8 cellular contexts compared by ENCODE assay signal in genomic region chr2:64654993-64655666, GRCh38. TPM values are rescaled to one million over a fixed set of nuclear protein-coding genes. Genes with fewer than 3 reads are reported as not detected.
A peak's percentile ranks its signal among the peaks of the same experiment; 100 is the strongest.
DNase-seq lines count a peak whose midpoint lies in the region; FAIRE-seq and TF ChIP-seq lines count a peak whose summit lies in the region.

No MANE protein-coding gene starts in this region.

- H2AFZ ChIP-seq in H1 (ENCODE audit: low read length) (no peak overlapping the region), parathyroid adenoma (peak overlapping the region; percentile 95)

- H4K8ac ChIP-seq in H1 (ENCODE audit: extremely low read depth, insufficient read depth, low read length) = no peak overlapping the region

- H2BK20ac ChIP-seq in H1 (ENCODE audit: low read length) = no peak overlapping the region

- WGBS in H1 (ENCODE audit: extremely low coverage in 1 of 2, insufficient coverage in 1 of 2, insufficient read length in 1 of 2, insufficient replicate concordance in 2 of 2, low coverage in 1 of 2, low lambda C conversion rate in 2 of 2, missing lambda C conversion rate in 1 of 2), 2 experiments = 68% methylated on average over 7 of the region's 7 CpGs; no CpG with 5 or more reads in 1 of the 2 experiments

- H4K20me1 ChIP-seq in H1 (replicated peaks in 1 of 2; ENCODE audit: control insufficient read depth in 1 of 2, insufficient read depth in 2 of 2, low read length in 2 of 2) = peaks cover 8 to 9% of the 10 kb centered on the region in 2 experiments

- no peak overlapping the region for H4K91ac ChIP-seq in H1 (replicated peaks; ENCODE audit: insufficient read length, low read length)

- POLR2A ChIA-PET in H1 (lab: Charles Lee; ENCODE audit: partially characterized antibody) = interaction anchor here (0.7 to 4.3 kb wide), 8 partner anchors 9 to 501 kb away, joined by 3 to 36 read pairs (median 6); no protein-coding TSS in a partner anchor

- no peak overlapping the region for H3K18ac ChIP-seq in H1 (ENCODE audit: extremely low read depth, low read length)

- H3K4me3 ChIP-seq in AG10803 (ENCODE audit: low read length) (peak overlapping the region; percentile 80), GM12875 (ENCODE audit: low read depth, low read length) (peak overlapping the region; percentile 74), H1 (ENCODE audit: extremely low read depth in 1 of 4, insufficient read depth in 2 of 4, low read depth in 3 of 4, low read length in 4 of 4) (peak overlapping the region in 2 of 4 experiments; percentile 79 to 94; a peak in 4 of 8 replicates), parathyroid adenoma (ENCODE audit: low read depth, low read length) (peak overlapping the region; percentile 85)

- in situ Hi-C loops in SK-MEL-5 (cut with HindIII; ENCODE audit: low pct_unique_long_range_greater_than_20kb, low sequenced_read_pairs) = no loop called here

- H3K9ac ChIP-seq in H1 (replicated peaks in 1 of 4; ENCODE audit: extremely low read depth in 1 of 4, low read depth in 3 of 4, low read length in 3 of 4) (no peak overlapping the region), parathyroid adenoma (no peak overlapping the region)

- H3K14ac ChIP-seq in H1 (ENCODE audit: insufficient read length) = no peak overlapping the region

- TF ChIP-seq EP300 in H1 (IDR thresholded peaks at IDR 0.05; ENCODE audit: borderline replicate concordance in 1 of 2, low read depth in 2 of 2, low read length in 2 of 2) = no peak

- H3K27ac ChIP-seq in H1 (ENCODE audit: low read depth, low read length) (no peak overlapping the region), parathyroid adenoma (peak overlapping the region; percentile 90)

- no peaks in the 10 kb centered on the region; the same call in 1 of the 2 replicates for H3K79me1 ChIP-seq in H1 (ENCODE audit: low read depth, low read length)

- no peak overlapping the region for H2AK5ac ChIP-seq in H1 (ENCODE audit: low read depth, low read length)

- no peak overlapping the region for H2BK12ac ChIP-seq in H1 (ENCODE audit: low read depth, low read length)

- H3K4me1 ChIP-seq in H1 (replicated peaks in 1 of 4; ENCODE audit: control insufficient read depth in 3 of 4, insufficient read depth in 4 of 4, low read length in 3 of 4) = peaks cover 3 to 10% (median 8%) of the 10 kb centered on the region in 4 experiments
- H3K4me1 ChIP-seq in parathyroid adenoma = peaks cover 24% of the 10 kb centered on the region

- H3K4me2 ChIP-seq in H1 (ENCODE audit: insufficient read depth in 1 of 2, low read depth in 2 of 2, low read length in 2 of 2) (peak overlapping the region; percentile 60 to 95; a peak in 3 of 4 replicates), parathyroid adenoma (ENCODE audit: low read length) (no peak overlapping the region)

- peak; percentile 58 for TF ChIP-seq CTCF in AG10803 (conservative IDR thresholded peaks at IDR 0.05; ENCODE audit: low read length)
- TF ChIP-seq CTCF in GM12875 (IDR thresholded peaks at IDR 0.05; ENCODE audit: borderline replicate concordance, insufficient read depth, low read depth, low read length) = peak; percentile 34; the same call in 1 of the 2 replicates
- TF ChIP-seq CTCF in H1 (IDR thresholded peaks at IDR 0.05; ENCODE audit: control extremely low read depth in 1 of 3, insufficient read depth in 1 of 3, low read depth in 1 of 3, low read length in 3 of 3) = peak in 2 of 3 experiments; percentile 7 to 39; a peak in 1 of 4 replicates
- TF ChIP-seq CTCF in parathyroid adenoma (IDR thresholded peaks at IDR 0.05) = no peak

- no peak overlapping the region for H4K5ac ChIP-seq in H1 (ENCODE audit: insufficient read length, low read depth, low read length)

- TF ChIP-seq POLR2A in H1 (IDR thresholded peaks at IDR 0.05; ENCODE audit: control extremely low read depth in 1 of 2, low read depth in 2 of 2, low read length in 2 of 2) = no peak

- H3K4ac ChIP-seq in H1 (replicated peaks; ENCODE audit: insufficient read length, low read depth, low read length) = no peak overlapping the region

- H3K23me2 ChIP-seq in H1 (ENCODE audit: low read depth, low read length) = peaks cover 11% of the 10 kb centered on the region

- H3K27me3 ChIP-seq in H1 (replicated peaks in 1 of 4; ENCODE audit: control insufficient read depth in 3 of 4, extremely low read depth in 1 of 4, insufficient read depth in 3 of 4, low read length in 3 of 4) (peaks cover 2 to 21% (median 12%) of the 10 kb centered on the region in 4 experiments; a peak in 6 of 7 replicates), parathyroid adenoma (ENCODE audit: control insufficient read depth, insufficient read depth, low read length) (no peaks in the 10 kb centered on the region)

- H3K9me3 ChIP-seq in H1 (ENCODE audit: insufficient read depth in 2 of 2, low read depth in 1 of 2, low read length in 1 of 2) (no peaks in the 10 kb centered on the region), parathyroid adenoma (ENCODE audit: control insufficient read depth, low read length) (no peaks in the 10 kb centered on the region)

- H2BK15ac ChIP-seq in H1 (ENCODE audit: low read length) = no peak overlapping the region

- H3K36me3 ChIP-seq in H1 (ENCODE audit: control insufficient read depth in 2 of 4, insufficient read depth in 4 of 4, low read length in 3 of 4) (no peaks in the 10 kb centered on the region), parathyroid adenoma (ENCODE audit: control insufficient read depth, insufficient read depth, low read length) (no peaks in the 10 kb centered on the region)

- H3K23ac ChIP-seq in H1 (ENCODE audit: insufficient read length) = no peak overlapping the region

- no peak overlapping the region for H3K56ac ChIP-seq in H1 (replicated peaks; ENCODE audit: insufficient read length, low read depth, low read length)

- no peak overlapping the region for H2BK5ac ChIP-seq in H1 (ENCODE audit: low read depth, low read length)

- no peak for TF ChIP-seq RAD21 in H1 (IDR thresholded peaks at IDR 0.05 in 1 of 2, conservative IDR thresholded peaks at IDR 0.05 in 1 of 2; ENCODE audit: low read depth in 2 of 2, low read length in 2 of 2)

- FAIRE-seq in H1 (lab: Jason Lieb, UNC) = no peak

- CTCF ChIA-PET in H1 (lab: Charles Lee; ENCODE audit: partially characterized antibody) = interaction anchor here (0.6 to 8.7 kb wide), 21 partner anchors 9 to 218 kb away, joined by 3 to 38 read pairs (median 4); no protein-coding TSS in a partner anchor

- DNase-seq in AG10803 (ENCODE audit: low read depth) (peak; percentile 37), SK-MEL-5 (ENCODE audit: low read depth, low spot score) (peak; percentile 50), H1 (ENCODE audit: low read depth in 1 of 2, low spot score in 2 of 2) (no peak), putamen (ENCODE audit: low spot score) (no peak), inferior parietal cortex (ENCODE audit: extremely low spot score) (no peak), 8988T (no peak)

- H3K79me2 ChIP-seq in H1 (ENCODE audit: control insufficient read depth in 1 of 2, insufficient read depth in 2 of 2, low read length in 2 of 2) (peaks cover 0 to 19% of the 10 kb centered on the region in 2 experiments; a peak in 2 of 4 replicates), parathyroid adenoma (peaks cover 4% of the 10 kb centered on the region)

- H2BK120ac ChIP-seq in H1 (replicated peaks; ENCODE audit: low read depth, low read length) = no peak overlapping the region

TF ChIP-seq in H1, 55 proteins besides CTCF, POLR2A, EP300 and RAD21:
- TF ChIP-seq JUN (IDR thresholded peaks at IDR 0.05; ENCODE audit: low read depth, low read length) (no peak), CREB1 (IDR thresholded peaks at IDR 0.05) (no peak), FOSL1 (IDR thresholded peaks at IDR 0.05; ENCODE audit: insufficient read depth, low read depth, low read length) (no peak), KDM1A (IDR thresholded peaks at IDR 0.05; ENCODE audit: borderline replicate concordance, low read length) (no peak), SIX5 (IDR thresholded peaks at IDR 0.05; ENCODE audit: low read depth, low read length) (no peak), YY1 (IDR thresholded peaks at IDR 0.05; ENCODE audit: low read depth, low read length) (no peak), POLR2AphosphoS5 (IDR thresholded peaks at IDR 0.05; ENCODE audit: low read depth, low read length) (no peak), TEAD4 (IDR thresholded peaks at IDR 0.05; ENCODE audit: low read depth, low read length) (no peak), E2F6 (IDR thresholded peaks at IDR 0.05) (no peak), CHD1 (IDR thresholded peaks at IDR 0.05; ENCODE audit: low read depth, low read length) (no peak), KDM4A (IDR thresholded peaks at IDR 0.05; ENCODE audit: low read depth, low read length, severe bottlenecking) (no peak), KDM5A (IDR thresholded peaks at IDR 0.05; ENCODE audit: low read length) (no peak), ZNF274 (IDR thresholded peaks at IDR 0.05; ENCODE audit: borderline replicate concordance, extremely low read depth, low read length) (no peak)
TF ChIP-seq in H1: peak in this region for 0.

RNA-seq across cellular contexts. Expression of gene SERTAD2, which starts 1.4 kb away (rescaled TPM):
- total RNA-seq in SK-MEL-5 (2014; rRNA removed; shearing (Covaris generic)) = 11.2 and 12.0 TPM in 2 replicates
- polyA plus RNA-seq in SK-MEL-5 (2015; cell fraction: cytosol; rRNA removed) = 29.9 and 58.4 TPM in 2 replicates
- polyA plus RNA-seq in SK-MEL-5 (2015; cell fraction: nucleus; rRNA removed) = 15.1 and 25.8 TPM in 2 replicates
- total RNA-seq in H1 (2021; fragmentation: NEBNext Ultra II Directional; extraction: Animal tissue kit (Norgen Biotek cat#: 25700)) = 4.5 and 5.7 TPM in 2 replicates
- polyA plus RNA-seq in H1 (2011; rRNA removed) = 2.9 and 3.5 TPM in 2 replicates
- 2.8 TPM for polyA plus RNA-seq in H1 (2011; cell fraction: cytosol; rRNA removed)
- polyA plus RNA-seq in H1 (2011; cell fraction: nucleus; rRNA removed) = 4.9 TPM
- 3.8 to 5.6 TPM (median 4.6 TPM) in 4 replicates for polyA plus RNA-seq in H1 (2012, experiment 1 of 2)
- 0.83 TPM for polyA plus RNA-seq in H1 (2012, experiment 2 of 2)
- 4.6 TPM for polyA plus RNA-seq in H1 (2013, experiment 1 of 2)
- 4.4 TPM for polyA plus RNA-seq in H1 (2013, experiment 2 of 2)
- 3.9 and 5.4 TPM in 2 replicates for polyA minus RNA-seq in H1 (2011; rRNA and poly(A)+ RNA removed)
- polyA minus RNA-seq in H1 (2011; cell fraction: cytosol; rRNA and poly(A)+ RNA removed) = 4.2 TPM
- polyA minus RNA-seq in H1 (2011; cell fraction: nucleus; rRNA and poly(A)+ RNA removed) = 13.4 TPM

Comparison
In these comparisons a context has a peak if more than half of its experiments do, and no peak if none do; other contexts are left out.
1. DNase-seq: peak in AG10803 (single experiment) and SK-MEL-5 (single experiment); none in H1 (0 of 2), putamen (single experiment), inferior parietal cortex (single experiment) and 8988T (single experiment).